In genomic region chr19:45147835-45148676, GRCh38 we compare ENCODE assay signal across 1 cellular context.
TF ChIP-seq lines count a peak whose summit lies in the region.

No MANE protein-coding gene starts in this region.

TF ChIP-seq in GM23338, 12 proteins besides CTCF, POLR2A, EP300 and RAD21 (continued from another document):
- TF ChIP-seq ZNF462 (CRISPR knock-in tag; IDR thresholded peaks at IDR 0.05), result no peak
- TF ChIP-seq NANOG (IDR thresholded peaks at IDR 0.05; ENCODE audit: borderline replicate concordance), result no peak
- no peak for TF ChIP-seq CREB1 (CRISPR knock-in tag; IDR thresholded peaks at IDR 0.05; ENCODE audit: low read depth)
- TF ChIP-seq ZNF114 (CRISPR knock-in tag; IDR thresholded peaks at IDR 0.05), result no peak
- TF ChIP-seq EZH2 (IDR thresholded peaks at IDR 0.05; ENCODE audit: low read depth, unreplicated experiment), result no peak
- TF ChIP-seq EZH2phosphoT487 (IDR thresholded peaks at IDR 0.05; ENCODE audit: unreplicated experiment), result no peak
